Comparison of ENCODE assay signal across 8 cellular contexts in the genomic region with DNA sequence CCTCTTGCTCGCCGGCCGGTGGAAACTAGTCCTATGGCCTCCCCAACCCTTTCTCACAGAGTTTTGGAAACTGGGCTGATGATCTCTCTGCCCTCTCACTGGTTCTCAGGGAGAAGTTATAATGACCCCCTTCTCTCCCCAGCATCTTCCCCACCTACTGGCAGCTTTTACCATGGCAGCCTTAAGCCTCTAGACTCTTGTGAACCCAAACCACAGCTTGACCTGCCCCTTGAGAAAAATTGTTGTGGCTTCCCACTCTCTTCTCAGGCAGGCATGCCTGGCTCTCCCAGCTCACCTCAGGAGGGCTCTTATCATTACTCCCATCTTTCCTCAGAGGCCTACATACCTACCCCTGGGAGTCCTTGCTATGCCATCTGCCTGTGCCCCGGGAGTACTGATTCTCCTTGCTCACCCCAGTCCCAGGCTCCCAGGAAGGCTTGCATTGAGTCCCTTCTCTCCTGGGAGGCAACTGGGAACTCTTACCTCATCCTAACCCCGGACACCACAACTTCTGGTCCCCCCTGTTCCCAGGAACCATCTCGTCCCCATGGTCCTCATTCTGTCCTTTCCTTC. TPM values are rescaled to one million over a fixed set of nuclear protein-coding genes. Genes with fewer than 3 reads are reported as not detected.
DNase-seq lines count a peak whose midpoint lies in the region; ATAC-seq and TF ChIP-seq lines count a peak whose summit lies in the region.

No MANE protein-coding gene starts in this region.

- H3K36me3 ChIP-seq in uterus = no peaks in the 10 kb centered on the region

- H3K4me1 ChIP-seq in H9 (ENCODE audit: insufficient read depth, low read length) (no peaks in the 10 kb centered on the region; the same call in 1 of the 2 replicates), uterus (no peaks in the 10 kb centered on the region)

- no peak overlapping the region for H3K9ac ChIP-seq in H9 (ENCODE audit: extremely low read depth, insufficient read length, low read length)

- no peak overlapping the region for H3K4me2 ChIP-seq in H9 (ENCODE audit: insufficient read depth, insufficient read length, low read length)

- no peak overlapping the region for H4K8ac ChIP-seq in H9 (replicated peaks; ENCODE audit: insufficient read length, low read depth, low read length)

- peak overlapping the region; percentile 99 to 100 (median 100) for H3K27ac Mint-ChIP-seq in CD14-positive monocyte
- peak overlapping the region in 2 of 3 experiments; percentile 100; a peak in 4 of 7 replicates for H3K27ac Mint-ChIP-seq in H9
- H3K27ac Mint-ChIP-seq in WTC11 = peak overlapping the region; percentile 100

- DNase-seq in CD14-positive monocyte (ENCODE audit: low spot score) (no peak), H9 (no peak), WTC11 (ENCODE audit: low spot score) (peak; percentile 22), iPS-NIHi11 (ENCODE audit: low spot score) (peak; percentile 17), uterus (no peak), NCI-H510A treated with DMSO at 0.1 percent for 48 hours (lab: John Stamatoyannopoulos, UW) (no peak), left cardiac atrium (no peak)

- H2BK12ac ChIP-seq in H9 (ENCODE audit: insufficient read length, low read depth, low read length) = no peak overlapping the region

- H3K14ac ChIP-seq in H9 (ENCODE audit: insufficient read depth, low read length) = no peak overlapping the region

- CTCF ChIA-PET in WTC11 (lab: Charles Lee) = interaction anchor here (0.8 to 2.6 kb wide), 9 partner anchors 8 to 185 kb away, joined by 3 to 17 read pairs (median 4); a partner anchor contains a TSS

- TF ChIP-seq CTCF in CD14-positive monocyte (IDR thresholded peaks at IDR 0.05) (peak; percentile 43), H9 (conservative IDR thresholded peaks at IDR 0.05) (peak; percentile 50), WTC11 (IDR thresholded peaks at IDR 0.05) (no peak), uterus (IDR thresholded peaks at IDR 0.05) (no peak)

- H4K5ac ChIP-seq in H9 (ENCODE audit: insufficient read length, low read depth, low read length) = no peak overlapping the region

- peak overlapping the region in 1 of 2 donors; percentile 100 for H3K4me3 Mint-ChIP-seq in CD14-positive monocyte
- peak overlapping the region; percentile 89 to 96 for H3K4me3 Mint-ChIP-seq in H9
- peak overlapping the region; percentile 97 for H3K4me3 Mint-ChIP-seq in WTC11

- intact Hi-C loops in CD14-positive monocyte (cut with micrococcal nuclease) = loop anchor here in 1 of 2 donors (5.0 kb wide), 1 partner anchor 40 kb away; a partner anchor contains a TSS
- intact Hi-C loops in uterus (cut with DNase I; ENCODE audit: low total_unique reads) = no loop called here
- intact Hi-C loops in left cardiac atrium (cut with DNase I) = loop anchor here (10.0 kb wide), 2 partner anchors 87 to 97 kb away; a partner anchor contains a TSS

- H2BK15ac ChIP-seq in H9 (ENCODE audit: low read depth, low read length) = no peak overlapping the region

- H2AK5ac ChIP-seq in H9 (ENCODE audit: insufficient read length, low read length) = no peak overlapping the region

- H3K4ac ChIP-seq in H9 (ENCODE audit: low read depth, low read length) = no peak overlapping the region; the same call in 1 of the 2 replicates

- peaks cover 5% of the 10 kb centered on the region for H3K23me2 ChIP-seq in H9 (ENCODE audit: insufficient read length, low read depth, low read length, poor library complexity, severe bottlenecking)

- H3K4me3 ChIP-seq in uterus = no peak overlapping the region

- no peak overlapping the region for H3K56ac ChIP-seq in H9 (ENCODE audit: insufficient read length, low read depth, low read length)

- H3K79me2 ChIP-seq in H9 (ENCODE audit: insufficient read depth, low read length) = no peaks in the 10 kb centered on the region

- no peak overlapping the region for H3K23ac ChIP-seq in H9 (ENCODE audit: insufficient read length, low read depth, low read length)

- H3K27me3 ChIP-seq in H9 (ENCODE audit: insufficient read depth, low read length) (no peaks in the 10 kb centered on the region), uterus (no peaks in the 10 kb centered on the region)

- no peak overlapping the region for H2BK120ac ChIP-seq in H9 (ENCODE audit: low read depth, low read length, poor library complexity, severe bottlenecking)

- no peak overlapping the region for H3K18ac ChIP-seq in H9 (ENCODE audit: insufficient read length, low read depth, low read length)

- H3K9me3 Mint-ChIP-seq in CD14-positive monocyte = no peaks in the 10 kb centered on the region
- H3K9me3 Mint-ChIP-seq in H9 = peaks cover 0 to 3% of the 10 kb centered on the region in 2 experiments; a peak in 2 of 5 replicates
- no peaks in the 10 kb centered on the region for H3K9me3 Mint-ChIP-seq in WTC11

- no peak overlapping the region for H2BK20ac ChIP-seq in H9 (ENCODE audit: low read depth, low read length, poor library complexity, severe bottlenecking)

- no CpG with 5 or more reads among the region's 6 CpGs for WGBS in H9 (ENCODE audit: extremely low coverage, insufficient read length, low lambda C conversion rate)

- POLR2A ChIA-PET in WTC11 (lab: Charles Lee) = no interaction called here

- H4K20me1 ChIP-seq in H9 (ENCODE audit: control insufficient read depth, insufficient read depth, insufficient read length) = no peaks in the 10 kb centered on the region

- H3K4me1 Mint-ChIP-seq in CD14-positive monocyte (peaks cover 27% of the 10 kb centered on the region), H9 (peaks cover 20 to 23% of the 10 kb centered on the region in 2 experiments), WTC11 (peaks cover 17% of the 10 kb centered on the region)

- H2BK5ac ChIP-seq in H9 (ENCODE audit: insufficient read length, low read length) = no peak overlapping the region

- H2AFZ ChIP-seq in H9 (ENCODE audit: low read length) = no peak overlapping the region

- H3K27me3 Mint-ChIP-seq in CD14-positive monocyte (ENCODE audit: low read depth in 3 of 3) (peaks cover 0 to 1% (median 0%) of the 10 kb centered on the region in 3 donors), H9 (ENCODE audit: low read depth) (no peaks in the 10 kb centered on the region), WTC11 (ENCODE audit: low read depth) (no peaks in the 10 kb centered on the region)

- peaks cover 41 to 52% of the 10 kb centered on the region in 2 donors for H3K36me3 Mint-ChIP-seq in CD14-positive monocyte
- H3K36me3 Mint-ChIP-seq in H9 (ENCODE audit: insufficient read depth in 1 of 3, low read depth in 3 of 3) = peaks cover 18 to 50% (median 42%) of the 10 kb centered on the region in 3 experiments; a peak in 6 of 7 replicates
- H3K36me3 Mint-ChIP-seq in WTC11 = peaks cover 26% of the 10 kb centered on the region

- no peak overlapping the region for H4K91ac ChIP-seq in H9 (ENCODE audit: insufficient read length, low read depth, low read length)

- ATAC-seq in WTC11 (no peak), GM18858 (IDR thresholded peaks at IDR 0.05; ENCODE audit: unreplicated experiment) (no peak), left cardiac atrium (no peak)

- no peak for TF ChIP-seq POLR2A in uterus (IDR thresholded peaks at IDR 0.05)

- no peak overlapping the region for H3T11ph ChIP-seq in H9 (ENCODE audit: low read length)

- H3K79me1 ChIP-seq in H9 (ENCODE audit: insufficient read depth, low read depth, low read length, poor library complexity, severe bottlenecking) = no peaks in the 10 kb centered on the region

- no peak overlapping the region for H3K27ac ChIP-seq in H9 (ENCODE audit: insufficient read length, low read depth, low read length)
- peak overlapping the region; percentile 91 to 97 for H3K27ac ChIP-seq in uterus

- no peaks in the 10 kb centered on the region for H3K9me3 ChIP-seq in H9 (ENCODE audit: control insufficient read depth, low read depth, low read length)
- H3K9me3 ChIP-seq in uterus = no peaks in the 10 kb centered on the region

TF ChIP-seq in WTC11, 78 proteins besides CTCF, POLR2A, EP300 and RAD21 (continues in another document):
- TF ChIP-seq, protein P1, sequence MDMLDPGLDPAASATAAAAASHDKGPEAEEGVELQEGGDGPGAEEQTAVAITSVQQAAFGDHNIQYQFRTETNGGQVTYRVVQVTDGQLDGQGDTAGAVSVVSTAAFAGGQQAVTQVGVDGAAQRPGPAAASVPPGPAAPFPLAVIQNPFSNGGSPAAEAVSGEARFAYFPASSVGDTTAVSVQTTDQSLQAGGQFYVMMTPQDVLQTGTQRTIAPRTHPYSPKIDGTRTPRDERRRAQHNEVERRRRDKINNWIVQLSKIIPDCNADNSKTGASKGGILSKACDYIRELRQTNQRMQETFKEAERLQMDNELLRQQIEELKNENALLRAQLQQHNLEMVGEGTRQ (CRISPR knock-in tag; IDR thresholded peaks at IDR 0.05) = no peak
- TF ChIP-seq GABPB1 (CRISPR knock-in tag; IDR thresholded peaks at IDR 0.05) (no peak), ZNF671 (CRISPR knock-in tag; IDR thresholded peaks at IDR 0.05) (no peak)
- TF ChIP-seq, protein P2, sequence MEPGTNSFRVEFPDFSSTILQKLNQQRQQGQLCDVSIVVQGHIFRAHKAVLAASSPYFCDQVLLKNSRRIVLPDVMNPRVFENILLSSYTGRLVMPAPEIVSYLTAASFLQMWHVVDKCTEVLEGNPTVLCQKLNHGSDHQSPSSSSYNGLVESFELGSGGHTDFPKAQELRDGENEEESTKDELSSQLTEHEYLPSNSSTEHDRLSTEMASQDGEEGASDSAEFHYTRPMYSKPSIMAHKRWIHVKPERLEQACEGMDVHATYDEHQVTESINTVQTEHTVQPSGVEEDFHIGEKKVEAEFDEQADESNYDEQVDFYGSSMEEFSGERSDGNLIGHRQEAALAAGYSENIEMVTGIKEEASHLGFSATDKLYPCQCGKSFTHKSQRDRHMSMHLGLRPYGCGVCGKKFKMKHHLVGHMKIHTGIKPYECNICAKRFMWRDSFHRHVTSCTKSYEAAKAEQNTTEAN (CRISPR knock-in tag; IDR thresholded peaks at IDR 0.05) = no peak

RNA-seq across cellular contexts. Expression of a gene that starts 1.6 kb away (rescaled TPM):
- 10 to 100 TPM in 1 of 2 donors, 1 to 10 TPM in 1; 8.5 to 10.4 TPM for polyA plus RNA-seq in CD14-positive monocyte
- total RNA-seq in H9 (2021) = 17.5 and 20.4 TPM in 2 replicates
- total RNA-seq in WTC11 (2021) = 19.5 to 22.6 TPM (median 21.0 TPM) in 3 replicates
- total RNA-seq in uterus = 10 to 100 TPM in 3 of 4 donors, 1 to 10 TPM in 1; 1.0 to 42.4 (median 23.2) TPM
- total RNA-seq in left cardiac atrium = 10 to 100 TPM; 13.4 to 17.4 TPM

RNA-seq across cellular contexts. Expression of a gene that starts 38.7 kb away (rescaled TPM):
- 100 to 1,000 TPM; 261 to 266 TPM for polyA plus RNA-seq in CD14-positive monocyte
- total RNA-seq in H9 (2021) (502 and 508 TPM in 2 replicates), WTC11 (2021) (584 to 663 TPM (median 611 TPM) in 3 replicates), uterus (100 to 1,000 TPM; 111 to 354 (median 296) TPM), left cardiac atrium (100 to 1,000 TPM; 770 to 822 TPM)

RNA-seq across cellular contexts. Expression of a gene that starts 38.8 kb away (rescaled TPM):
- 10 to 100 TPM; 47.4 to 50.9 TPM for polyA plus RNA-seq in CD14-positive monocyte
- total RNA-seq in H9 (2021) (59.4 and 62.6 TPM in 2 replicates), WTC11 (2021) (44.8 to 46.2 TPM (median 46.0 TPM) in 3 replicates), uterus (10 to 100 TPM; 26.8 to 87.2 (median 60.3) TPM), left cardiac atrium (10 to 100 TPM; 34.5 to 46.4 TPM)

RNA-seq across cellular contexts. Expression of a gene that starts 51.9 kb away (rescaled TPM):
- 10 to 100 TPM; 11.5 TPM for polyA plus RNA-seq in CD14-positive monocyte
- total RNA-seq in H9 (2021) = 18.9 and 23.4 TPM in 2 replicates
- 26.4 to 38.6 TPM (median 28.1 TPM) in 3 replicates for total RNA-seq in WTC11 (2021)
- total RNA-seq in uterus = 10 to 100 TPM; 10.6 to 40.2 (median 15.8) TPM
- 10 to 100 TPM in 1 of 2 donors, 1 to 10 TPM in 1; 6.3 to 10.5 TPM for total RNA-seq in left cardiac atrium

Comparison
In these comparisons a context has a peak if more than half of its experiments do, and no peak if none do; other contexts are left out.
1. DNase-seq: peak in WTC11 (single experiment) and iPS-NIHi11 (single experiment); none in CD14-positive monocyte (single experiment), H9 (single experiment), uterus (0 of 2), NCI-H510A treated with DMSO at 0.1 percent for 48 hours (single experiment) and left cardiac atrium (single experiment).
2. CTCF ChIP-seq: peak in CD14-positive monocyte (single experiment) and H9 (single experiment); none in WTC11 (single experiment) and uterus (0 of 4).
3. Peak in every context shown above with its lines, with median percentiles within 50 percentile points of each other: H3K27ac Mint-ChIP-seq.